ENCODE assay signal across 8 cellular contexts in genomic region chr7:75995052-75995471, GRCh38. TPM values are rescaled to one million over a fixed set of nuclear protein-coding genes. Genes with fewer than 3 reads are reported as not detected.
DNase-seq lines count a peak whose midpoint lies in the region; ATAC-seq and TF ChIP-seq lines count a peak whose summit lies in the region.

No MANE protein-coding gene starts in this region.

- H3K36me3 ChIP-seq in effector memory CD4-positive, alpha-beta T cell (ENCODE audit: control insufficient read depth, insufficient read depth, low read length) = peaks cover 4% of the 10 kb centered on the region

- H3K27me3 Mint-ChIP-seq in natural killer cell (ENCODE audit: low read depth in 2 of 2) = no peaks in the 10 kb centered on the region

- H3K4me3 Mint-ChIP-seq in natural killer cell = peak overlapping the region; percentile 83

- H3K36me3 Mint-ChIP-seq in natural killer cell = no peaks in the 10 kb centered on the region

- H3K27me3 ChIP-seq in effector memory CD4-positive, alpha-beta T cell (replicated peaks; ENCODE audit: control insufficient read depth, insufficient read depth, low read length, poor library complexity, severe bottlenecking) = no peaks in the 10 kb centered on the region

- H3K9me3 Mint-ChIP-seq in natural killer cell = no peaks in the 10 kb centered on the region

- H3K27ac ChIP-seq in effector memory CD4-positive, alpha-beta T cell (ENCODE audit: insufficient read depth, low read length, poor library complexity, severe bottlenecking) = no peak overlapping the region

- peaks cover 18 to 45% of the 10 kb centered on the region in 2 donors for H3K4me1 Mint-ChIP-seq in natural killer cell

- peak overlapping the region in 1 of 2 donors; percentile 76 for H3K27ac Mint-ChIP-seq in natural killer cell

- no peak for TF ChIP-seq CTCF in AG10803 (conservative IDR thresholded peaks at IDR 0.05; ENCODE audit: low read length)
- TF ChIP-seq CTCF in natural killer cell (IDR thresholded peaks at IDR 0.05) = no peak

- H3K4me1 ChIP-seq in effector memory CD4-positive, alpha-beta T cell (ENCODE audit: control insufficient read depth, insufficient read depth, low read length, poor library complexity, severe bottlenecking) = peaks cover 12% of the 10 kb centered on the region

- DNase-seq in AG10803 (ENCODE audit: low read depth) (no peak), NCI-H2227 treated with DMSO at 0.1 percent for 48 hours (lab: John Stamatoyannopoulos, UW) (peak; percentile 8), natural killer cell (no peak), islet precursor cell (no peak), dedifferentiated amniotic fluid mesenchymal stem cell (ENCODE audit: extremely low spot score) (no peak), AG08396 (ENCODE audit: low spot score) (no peak), T-helper 9 cell (no peak)
- DNase-seq in effector memory CD4-positive, alpha-beta T cell = no peak

- H3K9me3 ChIP-seq in effector memory CD4-positive, alpha-beta T cell (ENCODE audit: control insufficient read depth, low read length) = no peaks in the 10 kb centered on the region

- H3K4me3 ChIP-seq in AG10803 (ENCODE audit: low read length) = peak overlapping the region; percentile 58
- H3K4me3 ChIP-seq in effector memory CD4-positive, alpha-beta T cell (ENCODE audit: insufficient read depth, low read depth, low read length, poor library complexity, severe bottlenecking) = peak overlapping the region; percentile 89

- intact Hi-C loops in natural killer cell (cut with micrococcal nuclease) = no loop called here

- no peak for ATAC-seq in natural killer cell

RNA-seq across cellular contexts. Expression of gene TMEM120A, which starts 0.7 kb away (rescaled TPM):
- total RNA-seq in natural killer cell = 10 to 100 TPM; 24.3 to 38.1 (median 34.6) TPM

RNA-seq across cellular contexts. Expression of gene STYXL1, which starts 52.7 kb away (rescaled TPM):
- 10 to 100 TPM; 15.1 to 33.2 (median 18.8) TPM for total RNA-seq in natural killer cell

RNA-seq across cellular contexts. Expression of gene MDH2, which starts 52.8 kb away (rescaled TPM):
- total RNA-seq in natural killer cell = 10 to 100 TPM; 75.9 to 95.0 (median 93.9) TPM
